In the genomic region with DNA sequence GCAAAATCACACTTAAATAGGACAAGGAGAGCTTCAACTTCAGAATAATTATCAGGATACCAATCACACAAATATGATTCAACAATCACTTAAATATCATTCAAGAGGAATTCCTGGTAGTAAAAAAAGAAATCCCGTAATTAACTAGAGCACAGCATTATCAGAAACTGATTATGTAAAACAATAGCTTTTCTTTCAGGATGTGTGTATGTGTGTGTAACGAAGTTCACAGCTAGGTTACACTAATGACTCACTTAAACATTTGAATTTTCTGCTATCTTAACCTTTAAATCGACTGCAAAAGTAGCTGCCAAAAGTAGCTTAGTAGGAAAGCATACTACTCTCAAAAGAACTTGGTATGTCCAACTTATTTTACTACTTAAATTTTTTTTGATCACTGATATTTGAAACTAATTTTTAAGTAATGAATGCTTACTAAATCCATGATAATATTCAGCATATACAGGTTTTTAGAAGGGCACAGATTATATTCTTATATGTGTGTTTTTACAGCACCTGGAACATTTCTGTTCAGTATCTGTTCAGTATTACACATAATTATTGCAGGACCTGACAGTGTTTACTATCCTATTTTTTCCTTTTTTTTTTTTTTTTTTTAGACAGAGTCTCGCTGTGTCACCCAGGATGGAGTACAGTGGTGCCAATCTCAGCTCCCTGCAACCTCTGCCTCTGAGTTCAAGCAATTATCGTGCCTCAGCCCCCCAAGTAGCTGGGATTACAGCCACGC, we compare ENCODE assay signal across 15 cellular contexts. TPM values are rescaled to one million over a fixed set of nuclear protein-coding genes. Genes with fewer than 3 reads are reported as not detected.
DNase-seq lines count a peak whose midpoint lies in the region; ATAC-seq and TF ChIP-seq lines count a peak whose summit lies in the region.
"Had no signal": no experiment of that assay in that cellular context is flagged by ENCODE, and none has a peak within 500 bp of the region (broad histone marks: within the 10 kb centered on the region; RNA-seq: fewer than 3 reads in every experiment).

No MANE protein-coding gene starts in this region.

- no peaks in the 10 kb centered on the region for H3K36me3 ChIP-seq in subcutaneous abdominal adipose tissue (ENCODE audit: control insufficient read depth in 5 of 5, insufficient read depth in 5 of 5, low read length in 5 of 5)

- no peaks in the 10 kb centered on the region for H3K9me3 Mint-ChIP-seq in activated T-cell treated with anti-CD3 and anti-CD28 coated beads, Interleukin-2, amount 50 U/mL, for 72 hours
- H3K9me3 Mint-ChIP-seq in brain, result no peaks in the 10 kb centered on the region
- H3K9me3 Mint-ChIP-seq: activated CD4-positive, alpha-beta memory T cell treated with anti-CD3 and anti-CD28 coated beads for 36 hours; naive B cell had no signal

- H3K27me3 Mint-ChIP-seq in activated T-cell treated with anti-CD3 and anti-CD28 coated beads, Interleukin-2, amount 50 U/mL, for 72 hours (ENCODE audit: low read depth), result no peaks in the 10 kb centered on the region
- peaks cover 16% of the 10 kb centered on the region for H3K27me3 Mint-ChIP-seq in brain
- H3K27me3 Mint-ChIP-seq: activated CD4-positive, alpha-beta memory T cell treated with anti-CD3 and anti-CD28 coated beads for 36 hours; naive B cell had no signal

- peak overlapping the region; percentile 49 to 90 for H3K4me3 Mint-ChIP-seq in activated T-cell treated with anti-CD3 and anti-CD28 coated beads, Interleukin-2, amount 50 U/mL, for 72 hours
- peak overlapping the region; percentile 24 to 99 (median 64) for H3K4me3 Mint-ChIP-seq in brain
- H3K4me3 Mint-ChIP-seq: activated CD4-positive, alpha-beta memory T cell treated with anti-CD3 and anti-CD28 coated beads for 36 hours had no signal

- no peaks in the 10 kb centered on the region for H3K27me3 ChIP-seq in subcutaneous abdominal adipose tissue (ENCODE audit: control insufficient read depth in 5 of 5, insufficient read depth in 4 of 5, low read length in 5 of 5)

- H3K36me3 Mint-ChIP-seq in activated T-cell treated with anti-CD3 and anti-CD28 coated beads, Interleukin-2, amount 50 U/mL, for 72 hours (ENCODE audit: insufficient read depth in 2 of 2), result peaks cover 4 to 5% of the 10 kb centered on the region in 2 donors
- H3K36me3 Mint-ChIP-seq in brain, result peaks cover 5% of the 10 kb centered on the region
- H3K36me3 Mint-ChIP-seq: activated CD4-positive, alpha-beta memory T cell treated with anti-CD3 and anti-CD28 coated beads for 36 hours; naive B cell had no signal

- no peak for TF ChIP-seq POLR2A in GM18505 (IDR thresholded peaks at IDR 0.05; ENCODE audit: borderline replicate concordance, extremely low read depth, insufficient read depth, insufficient read length)

- no peaks in the 10 kb centered on the region for H3K9me3 ChIP-seq in subcutaneous abdominal adipose tissue (ENCODE audit: control insufficient read depth in 5 of 5, low read length in 5 of 5)

- no peak for DNase-seq in activated T-cell treated with anti-CD3 and anti-CD28 coated beads, Interleukin-2, amount 50 U/mL, for 72 hours
- no peak for DNase-seq in activated T-cell treated with anti-CD3 and anti-CD28 coated beads for 4 hours
- DNase-seq in lung microvascular endothelial cell (ENCODE audit: low read depth in 2 of 2), result peak; percentile 59 to 75
- DNase-seq: activated CD4-positive, alpha-beta memory T cell treated with anti-CD3 and anti-CD28 coated beads for 36 hours; activated naive CD4-positive, alpha-beta T cell treated with anti-CD3 and anti-CD28 coated beads, Interleukin-2, amount 50 U/mL, for 16 hours; islet precursor cell; naive B cell; NCI-H1105; NCI-H446 treated with DMSO at 0.1 percent for 48 hours; T-helper 9 cell had no signal

- no peak for ATAC-seq in activated T-cell treated with anti-CD3 and anti-CD28 coated beads, Interleukin-2, amount 50 U/mL, for 72 hours (replicated peaks in 1 of 2)
- ATAC-seq in GM18868 (IDR thresholded peaks at IDR 0.05; ENCODE audit: unreplicated experiment), result no peak
- ATAC-seq in GM18505 (IDR thresholded peaks at IDR 0.05; ENCODE audit: unreplicated experiment), result no peak
- no peak for ATAC-seq in GM19023 (IDR thresholded peaks at IDR 0.05; ENCODE audit: unreplicated experiment)

- peaks cover 47% of the 10 kb centered on the region for H3K4me1 Mint-ChIP-seq in activated T-cell treated with anti-CD3 and anti-CD28 coated beads, Interleukin-2, amount 50 U/mL, for 72 hours (ENCODE audit: low read depth)
- H3K4me1 Mint-ChIP-seq in brain, result peaks cover 75% of the 10 kb centered on the region

- TF ChIP-seq CTCF in brain (conservative IDR thresholded peaks at IDR 0.05), result no peak

- H3K27ac Mint-ChIP-seq in activated T-cell treated with anti-CD3 and anti-CD28 coated beads, Interleukin-2, amount 50 U/mL, for 72 hours, result peak overlapping the region; percentile 25
- peak overlapping the region in 3 of 5 experiments; percentile 26 to 61 (median 36) for H3K27ac Mint-ChIP-seq in brain

- H3K9ac ChIP-seq in subcutaneous abdominal adipose tissue (ENCODE audit: low read length in 5 of 5), result no peak overlapping the region

- no peak overlapping the region for H3K4me3 ChIP-seq in subcutaneous abdominal adipose tissue (ENCODE audit: low read depth in 1 of 5, low read length in 5 of 5)

- H3K4me1 ChIP-seq in subcutaneous abdominal adipose tissue (ENCODE audit: control insufficient read depth in 5 of 5, insufficient read depth in 5 of 5, low read length in 5 of 5), result peaks cover 0 to 43% (median 29%) of the 10 kb centered on the region in 5 donors

- peak overlapping the region; percentile 29 for H3K27ac ChIP-seq in subcutaneous abdominal adipose tissue (ENCODE audit: low read depth, low read length)

RNA-seq across cellular contexts. Expression of a gene that starts 4.2 kb away (rescaled TPM):
- 100 to 1,000 TPM in 1 of 2 donors, 10 to 100 TPM in 1; 98.7 to 105 TPM for total RNA-seq in activated T-cell treated with anti-CD3 and anti-CD28 coated beads, Interleukin-2, amount 50 U/mL, for 72 hours
- polyA plus RNA-seq in brain (ENCODE audit: insufficient read depth, low read depth, low replicate concordance), result 103 TPM
- 35.7 and 86.5 TPM in 2 replicates for total RNA-seq in lung microvascular endothelial cell

Comparison
In these comparisons a context has a peak if more than half of its experiments do, and no peak if none do; other contexts are left out.
1. DNase-seq: peak in lung microvascular endothelial cell (2 of 2); none in activated T-cell treated with anti-CD3 and anti-CD28 coated beads, Interleukin-2, amount 50 U/mL, for 72 hours (0 of 2) and activated T-cell treated with anti-CD3 and anti-CD28 coated beads for 4 hours (single experiment).